Comparison of ENCODE assay signal across 10 cellular contexts in genomic region chr12:55167010-55167640, GRCh38. TPM values are rescaled to one million over a fixed set of nuclear protein-coding genes. Genes with fewer than 3 reads are reported as not detected.
"Had no signal": no experiment of that assay in that cellular context is flagged by ENCODE, and none has a peak within 500 bp of the region (broad histone marks: within the 10 kb centered on the region; RNA-seq: fewer than 3 reads in every experiment).

No MANE protein-coding gene starts in this region.

RNA-seq across cellular contexts. Expression of gene OR9K2, which starts 40.9 kb away (rescaled TPM):
- total RNA-seq: activated CD4-positive, alpha-beta T cell treated with anti-CD3 and anti-CD28 coated beads, Interleukin-2, amount 10 ng/mL, durations not matched to agents 24 days and 14 days; activated CD8-positive, alpha-beta memory T cell treated with anti-CD3 and anti-CD28 coated beads for 36 hours; activated CD8-positive, alpha-beta T cell treated with anti-CD3 and anti-CD28 coated beads for 36 hours; activated naive CD8-positive, alpha-beta T cell treated with anti-CD3 and anti-CD28 coated beads for 36 hours; activated T-cell treated with anti-CD3 and anti-CD28 coated beads, Interleukin-2, amount 50 U/mL, for 72 hours; activated T-helper 17 cell treated with anti-CD3 and anti-CD28 coated beads, Interleukin-2, amount 50 U/mL, for 72 hours; aorta; cerebellum; M059J; Right ventricle myocardium superior had no signal
- polyA plus RNA-seq: aorta had no signal

RNA-seq across cellular contexts. Expression of gene OR10A7, which starts 53.7 kb away (rescaled TPM):
- total RNA-seq: activated CD4-positive, alpha-beta T cell treated with anti-CD3 and anti-CD28 coated beads, Interleukin-2, amount 10 ng/mL, durations not matched to agents 24 days and 14 days; activated CD8-positive, alpha-beta memory T cell treated with anti-CD3 and anti-CD28 coated beads for 36 hours; activated CD8-positive, alpha-beta T cell treated with anti-CD3 and anti-CD28 coated beads for 36 hours; activated naive CD8-positive, alpha-beta T cell treated with anti-CD3 and anti-CD28 coated beads for 36 hours; activated T-cell treated with anti-CD3 and anti-CD28 coated beads, Interleukin-2, amount 50 U/mL, for 72 hours; activated T-helper 17 cell treated with anti-CD3 and anti-CD28 coated beads, Interleukin-2, amount 50 U/mL, for 72 hours; aorta; cerebellum; M059J; Right ventricle myocardium superior had no signal
- polyA plus RNA-seq: aorta had no signal
